In genomic region chr3:16887130-16887529, GRCh38 we compare ENCODE assay signal across 14 cellular contexts. TPM values are rescaled to one million over a fixed set of nuclear protein-coding genes. Genes with fewer than 3 reads are reported as not detected.
DNase-seq lines count a peak whose midpoint lies in the region; ATAC-seq and TF ChIP-seq lines count a peak whose summit lies in the region.
"Had no signal": no experiment of that assay in that cellular context is flagged by ENCODE, and none has a peak within 500 bp of the region (broad histone marks: within the 10 kb centered on the region; RNA-seq: fewer than 3 reads in every experiment).

No MANE protein-coding gene starts in this region.

- peak overlapping the region; percentile 94 to 97 for H3K4me3 Mint-ChIP-seq in CD14-positive monocyte
- peak overlapping the region; percentile 92 to 99 (median 97) for H3K4me3 Mint-ChIP-seq in naive thymus-derived CD4-positive, alpha-beta T cell

- POLR2A ChIA-PET in naive thymus-derived CD4-positive, alpha-beta T cell (lab: Charles Lee), result interaction anchor here (0.8 to 7.0 kb wide), 6 partner anchors 9 to 46 kb away, joined by 3 to 87 read pairs (median 8); no protein-coding TSS in a partner anchor

- H3K9me3 ChIP-seq in naive thymus-derived CD4-positive, alpha-beta T cell (ENCODE audit: control insufficient read depth in 2 of 3, low read length in 3 of 3), result no peaks in the 10 kb centered on the region
- no peaks in the 10 kb centered on the region for H3K9me3 ChIP-seq in Peyer's patch
- H3K9me3 ChIP-seq: pancreas had no signal

- DNase-seq in CD14-positive monocyte (ENCODE audit: low spot score) (no peak), putamen (ENCODE audit: low spot score) (no peak), CD1c-positive myeloid dendritic cell (ENCODE audit: extremely low spot score) (no peak), Peyer's patch (no peak)
- DNase-seq in activated naive CD4-positive, alpha-beta T cell treated with anti-CD3 and anti-CD28 coated beads, Interleukin-2, amount 50 U/mL, for 72 hours (ENCODE audit: low spot score in 2 of 2), result no peak
- no peak for DNase-seq in naive thymus-derived CD4-positive, alpha-beta T cell
- DNase-seq: activated effector memory CD4-positive, alpha-beta T cell treated with anti-CD3 and anti-CD28 coated beads, Interleukin-2, amount 50 U/mL, for 16 hours; H7; NCI-H1436 treated with DMSO at 0.1 percent for 48 hours; NCI-H524; pancreas; Right ventricle myocardium superior had no signal

- no peaks in the 10 kb centered on the region for H3K9me3 Mint-ChIP-seq in CD14-positive monocyte
- no peaks in the 10 kb centered on the region for H3K9me3 Mint-ChIP-seq in activated naive CD4-positive, alpha-beta T cell treated with anti-CD3 and anti-CD28 coated beads, Interleukin-2, amount 50 U/mL, for 72 hours
- no peaks in the 10 kb centered on the region for H3K9me3 Mint-ChIP-seq in naive thymus-derived CD4-positive, alpha-beta T cell

- peak overlapping the region; percentile 78 for H3K27ac ChIP-seq in naive thymus-derived CD4-positive, alpha-beta T cell (ENCODE audit: low read depth, low read length)
- H3K27ac ChIP-seq in Peyer's patch, result peak overlapping the region in 1 of 4 donors; percentile 92

- peaks cover 74% of the 10 kb centered on the region for H3K4me1 Mint-ChIP-seq in CD14-positive monocyte
- peaks cover 55 to 66% (median 64%) of the 10 kb centered on the region in 7 donors for H3K4me1 Mint-ChIP-seq in naive thymus-derived CD4-positive, alpha-beta T cell

- peaks cover 41 to 42% of the 10 kb centered on the region in 2 donors for H3K4me1 ChIP-seq in naive thymus-derived CD4-positive, alpha-beta T cell (ENCODE audit: control insufficient read depth in 2 of 2, insufficient read depth in 2 of 2, low read length in 2 of 2)
- peaks cover 0 to 20% (median 4%) of the 10 kb centered on the region in 4 donors for H3K4me1 ChIP-seq in Peyer's patch

- intact Hi-C loops in CD14-positive monocyte (cut with micrococcal nuclease), result loop anchor here in 1 of 2 donors (5.0 kb wide), 1 partner anchor 45 kb away; no protein-coding TSS in a partner anchor
- intact Hi-C loops in naive thymus-derived CD4-positive, alpha-beta T cell (cut with micrococcal nuclease), result loop anchor here (2.0 to 10.0 kb wide), 10 partner anchors 14 to 1548 kb away; partner anchors contain the start of genes OXNAD1 (in 1 of the 2) and SATB1 (in 1 of the 2)

- ATAC-seq in activated naive CD4-positive, alpha-beta T cell treated with anti-CD3 and anti-CD28 coated beads, Interleukin-2, amount 50 U/mL, for 72 hours, result no peak
- no peak for ATAC-seq in naive thymus-derived CD4-positive, alpha-beta T cell
- ATAC-seq: left lobe of liver had no signal

- TF ChIP-seq CTCF in CD14-positive monocyte (IDR thresholded peaks at IDR 0.05) (no peak), Peyer's patch (IDR thresholded peaks at IDR 0.05) (no peak)

- no peaks in the 10 kb centered on the region for H3K27me3 Mint-ChIP-seq in CD14-positive monocyte (ENCODE audit: low read depth in 3 of 3)
- H3K27me3 Mint-ChIP-seq in naive thymus-derived CD4-positive, alpha-beta T cell, result no peaks in the 10 kb centered on the region

- CTCF ChIA-PET in naive thymus-derived CD4-positive, alpha-beta T cell (lab: Charles Lee), result no interaction called here

- peak overlapping the region; percentile 92 to 96 (median 95) for H3K27ac Mint-ChIP-seq in CD14-positive monocyte
- H3K27ac Mint-ChIP-seq in activated naive CD4-positive, alpha-beta T cell treated with anti-CD3 and anti-CD28 coated beads, Interleukin-2, amount 50 U/mL, for 72 hours, result peak overlapping the region; percentile 88 to 98
- peak overlapping the region; percentile 90 to 99 (median 95) for H3K27ac Mint-ChIP-seq in naive thymus-derived CD4-positive, alpha-beta T cell

- H3K27me3 ChIP-seq in naive thymus-derived CD4-positive, alpha-beta T cell (ENCODE audit: control insufficient read depth in 2 of 2, insufficient read depth in 2 of 2, low read length in 2 of 2), result no peaks in the 10 kb centered on the region
- no peaks in the 10 kb centered on the region for H3K27me3 ChIP-seq in Peyer's patch
- H3K27me3 ChIP-seq: pancreas had no signal

- H3K4me3 ChIP-seq in GM08714 (ENCODE audit: low read length), result peak overlapping the region; percentile 88; the same call in 1 of the 2 replicates
- H3K4me3 ChIP-seq in naive thymus-derived CD4-positive, alpha-beta T cell (ENCODE audit: low read length), result peak overlapping the region; percentile 91
- H3K4me3 ChIP-seq in Peyer's patch, result no peak overlapping the region

- no peak for TF ChIP-seq POLR2A in Peyer's patch (IDR thresholded peaks at IDR 0.05)

- H3K36me3 Mint-ChIP-seq in CD14-positive monocyte, result no peaks in the 10 kb centered on the region
- peaks cover 9 to 25% of the 10 kb centered on the region in 2 donors for H3K36me3 Mint-ChIP-seq in activated naive CD4-positive, alpha-beta T cell treated with anti-CD3 and anti-CD28 coated beads, Interleukin-2, amount 50 U/mL, for 72 hours
- peaks cover 0 to 23% (median 0%) of the 10 kb centered on the region in 5 donors for H3K36me3 Mint-ChIP-seq in naive thymus-derived CD4-positive, alpha-beta T cell

- peaks cover 0 to 11% (median 0%) of the 10 kb centered on the region in 3 experiments for H3K36me3 ChIP-seq in naive thymus-derived CD4-positive, alpha-beta T cell (ENCODE audit: control insufficient read depth in 2 of 3, insufficient read depth in 3 of 3, low read length in 3 of 3)
- H3K36me3 ChIP-seq in Peyer's patch, result no peaks in the 10 kb centered on the region
- H3K36me3 ChIP-seq: pancreas had no signal

RNA-seq across cellular contexts. Expression of gene PLCL2, which starts 2.4 kb away (rescaled TPM):
- polyA plus RNA-seq in CD14-positive monocyte, result 10 to 100 TPM; 26.8 to 32.5 TPM
- total RNA-seq in activated naive CD4-positive, alpha-beta T cell treated with anti-CD3 and anti-CD28 coated beads, Interleukin-2, amount 50 U/mL, for 72 hours, result 10 to 100 TPM; 17.8 to 20.5 TPM
- total RNA-seq in naive thymus-derived CD4-positive, alpha-beta T cell, result 10 to 100 TPM; 48.9 to 77.0 (median 60.5) TPM
- 10 to 100 TPM; 64.1 to 90.8 TPM for polyA plus RNA-seq in naive thymus-derived CD4-positive, alpha-beta T cell
- total RNA-seq in Peyer's patch, result 10 to 100 TPM; 21.8 to 39.6 (median 25.4) TPM

Comparison
In these comparisons a context has a peak if more than half of its experiments do, and no peak if none do; other contexts are left out.
1. H3K4me3 ChIP-seq: peak in GM08714 (single experiment) and naive thymus-derived CD4-positive, alpha-beta T cell (single experiment); none in Peyer's patch (0 of 4).
2. Peak in every context shown above with its lines, with median percentiles within 50 percentile points of each other: H3K27ac Mint-ChIP-seq.